In genomic region chr17:8072727-8073461, GRCh38 we compare ENCODE assay signal across 8 cellular contexts. TPM values are rescaled to one million over a fixed set of nuclear protein-coding genes. Genes with fewer than 3 reads are reported as not detected.
DNase-seq lines count a peak whose midpoint lies in the region; ATAC-seq, FAIRE-seq and TF ChIP-seq lines count a peak whose summit lies in the region.

No MANE protein-coding gene starts in this region.

- DNase-seq in GM23248 (peak; percentile 37), endothelial cell (ENCODE audit: low spot score) (peak; percentile 41), RCC 7860 (ENCODE audit: low spot score) (no peak), GM20000 (ENCODE audit: low spot score) (no peak)
- peak; percentile 29 for DNase-seq in activated CD4-positive, alpha-beta T cell treated with anti-CD3 and anti-CD28 coated beads, Interleukin-2, amount 10 ng/mL, durations not matched to agents 7 days and 5 days

- no peaks in the 10 kb centered on the region for H3K9me3 Mint-ChIP-seq in activated CD4-positive, alpha-beta T cell treated with anti-CD3 and anti-CD28 coated beads, Interleukin-2, amount 10 ng/mL, durations not matched to agents 7 days and 5 days
- no peaks in the 10 kb centered on the region for H3K9me3 Mint-ChIP-seq in endothelial cell (ENCODE audit: unreplicated experiment)

- H3K27ac Mint-ChIP-seq in activated CD4-positive, alpha-beta T cell treated with anti-CD3 and anti-CD28 coated beads, Interleukin-2, amount 10 ng/mL, durations not matched to agents 7 days and 5 days = no peak overlapping the region
- peak overlapping the region; percentile 92 for H3K27ac Mint-ChIP-seq in endothelial cell (ENCODE audit: unreplicated experiment)

- H3K9me3 ChIP-seq in GM23248 (ENCODE audit: low read depth) (no peaks in the 10 kb centered on the region), parathyroid adenoma (ENCODE audit: control insufficient read depth, low read length) (no peaks in the 10 kb centered on the region)

- H3K4me3 ChIP-seq in GM23248 = no peak overlapping the region
- H3K4me3 ChIP-seq in parathyroid adenoma (ENCODE audit: low read depth, low read length) = no peak overlapping the region

- no peaks in the 10 kb centered on the region for H3K4me1 ChIP-seq in GM23248 (ENCODE audit: insufficient read depth)
- peaks cover 4% of the 10 kb centered on the region for H3K4me1 ChIP-seq in parathyroid adenoma

- H3K36me3 ChIP-seq in GM23248 (ENCODE audit: low read depth) (no peaks in the 10 kb centered on the region), parathyroid adenoma (ENCODE audit: control insufficient read depth, insufficient read depth, low read length) (no peaks in the 10 kb centered on the region)

- no peaks in the 10 kb centered on the region for H3F3A ChIP-seq in GM23248 (ENCODE audit: insufficient read depth)

- no peaks in the 10 kb centered on the region for H4K20me1 ChIP-seq in GM23248 (ENCODE audit: insufficient read depth)

- H3K9ac ChIP-seq in GM23248 (no peak overlapping the region), parathyroid adenoma (no peak overlapping the region)

- peaks cover 57% of the 10 kb centered on the region for H3K27me3 ChIP-seq in GM23248 (replicated peaks; ENCODE audit: insufficient read depth)
- H3K27me3 ChIP-seq in parathyroid adenoma (ENCODE audit: control insufficient read depth, insufficient read depth, low read length) = peaks cover 7% of the 10 kb centered on the region

- H3K27ac ChIP-seq in GM23248 (no peak overlapping the region), parathyroid adenoma (no peak overlapping the region)

- H3K9me2 ChIP-seq in GM23248 (ENCODE audit: insufficient read depth) = no peaks in the 10 kb centered on the region

- 0 out of 2 replicates have a peak overlapping the region, but pooled peaks have one; percentile 10 for H2AFZ ChIP-seq in GM23248
- no peak overlapping the region for H2AFZ ChIP-seq in parathyroid adenoma

- H3K4me1 Mint-ChIP-seq in activated CD4-positive, alpha-beta T cell treated with anti-CD3 and anti-CD28 coated beads, Interleukin-2, amount 10 ng/mL, durations not matched to agents 7 days and 5 days = peaks cover 21% of the 10 kb centered on the region
- H3K4me1 Mint-ChIP-seq in endothelial cell (ENCODE audit: unreplicated experiment) = peaks cover 64% of the 10 kb centered on the region

- 5% methylated on average over 39 to 40 of the region's 40 CpGs for WGBS in GM23248 (ENCODE audit: low coverage in 1 of 2, low lambda C conversion rate in 2 of 2, missing lambda C conversion rate in 2 of 2), 2 experiments

- in situ Hi-C loops in GM23248 (cut with MboI) = no loop called here

- no peaks in the 10 kb centered on the region for H3K36me3 Mint-ChIP-seq in activated CD4-positive, alpha-beta T cell treated with anti-CD3 and anti-CD28 coated beads, Interleukin-2, amount 10 ng/mL, durations not matched to agents 7 days and 5 days (ENCODE audit: low read depth)
- peaks cover 4% of the 10 kb centered on the region for H3K36me3 Mint-ChIP-seq in endothelial cell (ENCODE audit: low read depth, unreplicated experiment)

- POLR2A ChIA-PET in activated CD4-positive, alpha-beta T cell treated with anti-CD3 and anti-CD28 coated beads, Interleukin-2, amount 10 ng/mL, durations not matched to agents 7 days and 5 days (lab: Charles Lee) = no interaction called here

- H3K27me3 Mint-ChIP-seq in activated CD4-positive, alpha-beta T cell treated with anti-CD3 and anti-CD28 coated beads, Interleukin-2, amount 10 ng/mL, durations not matched to agents 7 days and 5 days = peaks cover 57% of the 10 kb centered on the region
- H3K27me3 Mint-ChIP-seq in endothelial cell (ENCODE audit: unreplicated experiment) = peaks cover 45% of the 10 kb centered on the region

- CTCF ChIA-PET in activated CD4-positive, alpha-beta T cell treated with anti-CD3 and anti-CD28 coated beads, Interleukin-2, amount 10 ng/mL, durations not matched to agents 7 days and 5 days (lab: Charles Lee) = interaction anchor here (1.0 to 3.5 kb wide), 11 partner anchors 9 to 202 kb away, joined by 3 to 32 read pairs (median 13); partner anchors contain the start of genes ALOX12B and ALOXE3

- H3K4me3 Mint-ChIP-seq in activated CD4-positive, alpha-beta T cell treated with anti-CD3 and anti-CD28 coated beads, Interleukin-2, amount 10 ng/mL, durations not matched to agents 7 days and 5 days = peak overlapping the region; percentile 9
- H3K4me3 Mint-ChIP-seq in endothelial cell (ENCODE audit: unreplicated experiment) = peak overlapping the region; percentile 88

- FAIRE-seq in RCC 7860 (lab: Jason Lieb, UNC) = no peak

- no peak overlapping the region for H3K4me2 ChIP-seq in GM23248 (ENCODE audit: unreplicated experiment)
- peak overlapping the region; percentile 15 for H3K4me2 ChIP-seq in parathyroid adenoma (ENCODE audit: low read length)

- H3K79me2 ChIP-seq in GM23248 (ENCODE audit: insufficient read depth) = no peaks in the 10 kb centered on the region
- H3K79me2 ChIP-seq in parathyroid adenoma = no peaks in the 10 kb centered on the region

- ATAC-seq in GM19023 (IDR thresholded peaks at IDR 0.05; ENCODE audit: unreplicated experiment) (no peak), GM21526 (IDR thresholded peaks at IDR 0.05; ENCODE audit: low FRiP score, unreplicated experiment) (no peak)

- TF ChIP-seq CTCF in endothelial cell (IDR thresholded peaks at IDR 0.05; ENCODE audit: unreplicated experiment) (no peak), parathyroid adenoma (IDR thresholded peaks at IDR 0.05) (no peak), GM20000 (IDR thresholded peaks at IDR 0.05; ENCODE audit: extremely low read depth, missing control alignments) (no peak)

RNA-seq across cellular contexts. Expression of gene ALOX12B, which starts 14.6 kb away (rescaled TPM):
- not detected in 2 replicates for total RNA-seq in GM23248 (2014; rRNA removed; shearing (Covaris generic))
- not detected in 2 replicates for polyA plus RNA-seq in GM23248 (2016; fragmentation: Nextera tagmentation; extraction: Ambion mirVana)
- total RNA-seq in activated CD4-positive, alpha-beta T cell treated with anti-CD3 and anti-CD28 coated beads, Interleukin-2, amount 10 ng/mL, durations not matched to agents 7 days and 5 days = under 1 TPM; 0.27 to 0.31 TPM
- total RNA-seq in endothelial cell (ENCODE audit: unreplicated experiment) = 1.7 TPM

RNA-seq across cellular contexts. Expression of gene ALOX15B, which starts 34.0 kb away (rescaled TPM):
- not detected in 2 replicates for total RNA-seq in GM23248 (2014; rRNA removed; shearing (Covaris generic))
- polyA plus RNA-seq in GM23248 (2016; fragmentation: Nextera tagmentation; extraction: Ambion mirVana) = not detected in 2 replicates
- not detected for total RNA-seq in activated CD4-positive, alpha-beta T cell treated with anti-CD3 and anti-CD28 coated beads, Interleukin-2, amount 10 ng/mL, durations not matched to agents 7 days and 5 days
- total RNA-seq in endothelial cell (ENCODE audit: unreplicated experiment) = 0.13 TPM

RNA-seq across cellular contexts. Expression of gene ALOXE3, which starts 45.4 kb away (rescaled TPM):
- under 0.01 TPM in 1 of 2 replicates, not detected in the other for total RNA-seq in GM23248 (2014; rRNA removed; shearing (Covaris generic))
- polyA plus RNA-seq in GM23248 (2016; fragmentation: Nextera tagmentation; extraction: Ambion mirVana) = 0.11 and 0.19 TPM in 2 replicates
- total RNA-seq in activated CD4-positive, alpha-beta T cell treated with anti-CD3 and anti-CD28 coated beads, Interleukin-2, amount 10 ng/mL, durations not matched to agents 7 days and 5 days = not detected
- total RNA-seq in endothelial cell (ENCODE audit: unreplicated experiment) = not detected

RNA-seq across cellular contexts. Expression of gene HES7, which starts 51.0 kb away (rescaled TPM):
- total RNA-seq in GM23248 (2014; rRNA removed; shearing (Covaris generic)) = not detected in 2 replicates
- not detected in 2 replicates for polyA plus RNA-seq in GM23248 (2016; fragmentation: Nextera tagmentation; extraction: Ambion mirVana)
- total RNA-seq in activated CD4-positive, alpha-beta T cell treated with anti-CD3 and anti-CD28 coated beads, Interleukin-2, amount 10 ng/mL, durations not matched to agents 7 days and 5 days = under 1 TPM; 0.15 to 0.20 TPM
- 3.3 TPM for total RNA-seq in endothelial cell (ENCODE audit: unreplicated experiment)

Comparison
In these comparisons a context has a peak if more than half of its experiments do, and no peak if none do; other contexts are left out.
1. DNase-seq: peak in GM23248 (single experiment), activated CD4-positive, alpha-beta T cell treated with anti-CD3 and anti-CD28 coated beads, Interleukin-2, amount 10 ng/mL, durations not matched to agents 7 days and 5 days (single experiment) and endothelial cell (single experiment); none in RCC 7860 (single experiment) and GM20000 (single experiment).